31 cellular contexts compared by ENCODE assay signal in the genomic region with DNA sequence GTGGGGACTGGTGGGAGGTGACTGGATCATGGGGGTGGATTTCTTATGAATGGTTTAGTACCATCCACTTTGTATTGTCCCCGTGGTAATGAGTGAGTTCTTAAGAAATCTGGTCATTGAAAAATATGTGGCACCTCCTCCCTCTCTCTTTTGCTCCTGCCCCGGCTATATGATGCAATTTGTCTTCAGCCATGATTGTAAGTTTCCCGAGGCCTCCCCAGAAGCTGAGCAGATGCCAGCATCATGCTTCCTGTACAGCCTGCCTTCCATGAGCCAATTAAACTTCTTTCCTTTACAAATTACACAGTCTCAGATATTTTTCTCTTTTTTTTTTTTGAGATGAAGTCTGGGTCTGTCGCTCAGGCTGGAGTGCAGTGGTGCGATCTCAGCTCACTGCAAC.
"Had no signal": no experiment of that assay in that cellular context is flagged by ENCODE, and none has a peak within 500 bp of the region (broad histone marks: within the 10 kb centered on the region; RNA-seq: fewer than 3 reads in every experiment).

No MANE protein-coding gene starts in this region.

- H3K4me3 Mint-ChIP-seq: activated naive CD4-positive, alpha-beta T cell treated with anti-CD3 and anti-CD28 coated beads, Interleukin-2, amount 50 U/mL, for 24 hours; stimulated activated naive B cell treated with anti-CD40 and anti-IgM and Interleukin-4, amounts not matched to agents 10 μg/mL and 1 μg/mL and 100 μg/mL, for 72 hours had no signal

- H3K9me3 Mint-ChIP-seq: activated naive CD4-positive, alpha-beta T cell treated with anti-CD3 and anti-CD28 coated beads, Interleukin-2, amount 50 U/mL, for 24 hours; natural killer cell had no signal

- H3K4me3 ChIP-seq: colonic mucosa, dorsolateral prefrontal cortex, gastrocnemius medialis, left ventricle myocardium inferior, lung, skin epidermis, stomach, tibial artery, upper lobe of right lung had no signal

- H3K36me3 ChIP-seq: colonic mucosa, gastrocnemius medialis, left ventricle myocardium inferior, stomach, tibial artery, upper lobe of right lung had no signal

- ATAC-seq: activated T-cell treated with anti-CD3 and anti-CD28 coated beads, Interleukin-2, amount 50 U/mL, for 72 hours; gastrocnemius medialis; natural killer cell; sciatic nerve; stimulated activated naive B cell treated with anti-CD40 and anti-IgM and Interleukin-4, amounts not matched to agents 10 μg/mL and 1 μg/mL and 100 μg/mL, for 72 hours; upper lobe of right lung had no signal

- DNase-seq: activated CD4-positive, alpha-beta T cell treated with anti-CD3 and anti-CD28 coated beads, Interleukin-2, amount 50 U/mL, for 1 hour; activated CD4-positive, CD25-positive, alpha-beta regulatory T cell treated with anti-CD3 and anti-CD28 coated beads, Interleukin-2, amount 50 U/mL, for 72 hours; activated effector memory CD4-positive, alpha-beta T cell treated with anti-CD3 and anti-CD28 coated beads, Interleukin-2, amount 50 U/mL, for 16 hours; activated T-cell treated with anti-CD3 and anti-CD28 coated beads for 4 hours; activated T-cell treated with anti-CD3 and anti-CD28 coated beads, Interleukin-2, amount 50 U/mL, for 72 hours; cerebellar nuclear complex; colonic mucosa; dorsolateral prefrontal cortex; effector memory CD4-positive, alpha-beta T cell; erythroblast; gastrocnemius medialis; glutamatergic neuron; islet precursor cell; left ventricle myocardium inferior; mesendoderm; natural killer cell; stimulated activated CD4-positive, alpha-beta T cell treated with anti-CD3 and anti-CD28 coated beads, Interleukin-12 subunit alpha, Interleukin-12 subunit beta, amount 100 ng/mL, for 4 hours; stimulated activated CD4-positive, alpha-beta T cell treated with anti-CD3 and anti-CD28 coated beads, Interleukin-4, amount 100 ng/mL, for 4 hours; stimulated activated CD8-positive, alpha-beta memory T cell treated with anti-CD3 and anti-CD28 coated beads, Interleukin-4, amount 100 ng/mL, for 48 hours; stimulated activated naive B cell treated with anti-CD40 and anti-IgM and Interleukin-4, amounts not matched to agents 10 μg/mL and 1 μg/mL and 100 μg/mL, for 72 hours; stomach; SW 1271; T-helper 9 cell; tibial artery; upper lobe of right lung had no signal

- FAIRE-seq: TTC549 had no signal

- H3K27me3 ChIP-seq: colonic mucosa had no signal

- H3K27ac ChIP-seq: colonic mucosa, dorsolateral prefrontal cortex, gastrocnemius medialis, left ventricle myocardium inferior, skin epidermis, stomach, tibial artery, upper lobe of right lung had no signal

- H3K4me1 ChIP-seq: colonic mucosa had no signal

- H3K36me3 Mint-ChIP-seq: activated naive CD4-positive, alpha-beta T cell treated with anti-CD3 and anti-CD28 coated beads, Interleukin-2, amount 50 U/mL, for 24 hours; natural killer cell had no signal

- H3K27ac Mint-ChIP-seq: activated naive CD4-positive, alpha-beta T cell treated with anti-CD3 and anti-CD28 coated beads, Interleukin-2, amount 50 U/mL, for 24 hours; activated T-cell treated with anti-CD3 and anti-CD28 coated beads, Interleukin-2, amount 50 U/mL, for 72 hours; stimulated activated naive B cell treated with anti-CD40 and anti-IgM and Interleukin-4, amounts not matched to agents 10 μg/mL and 1 μg/mL and 100 μg/mL, for 72 hours; T-helper 1 cell treated with Interleukin-12 subunit alpha and Interleukin-12 subunit beta and Interleukin-4 antibody, amounts not matched to agents 30 μg/mL and 1 μg/mL, for 36 hours had no signal

- H3K9me3 ChIP-seq: colonic mucosa, gastrocnemius medialis, left ventricle myocardium inferior, stomach, tibial artery, upper lobe of right lung had no signal
